ENCODE assay signal across 27 cellular contexts in the genomic region with DNA sequence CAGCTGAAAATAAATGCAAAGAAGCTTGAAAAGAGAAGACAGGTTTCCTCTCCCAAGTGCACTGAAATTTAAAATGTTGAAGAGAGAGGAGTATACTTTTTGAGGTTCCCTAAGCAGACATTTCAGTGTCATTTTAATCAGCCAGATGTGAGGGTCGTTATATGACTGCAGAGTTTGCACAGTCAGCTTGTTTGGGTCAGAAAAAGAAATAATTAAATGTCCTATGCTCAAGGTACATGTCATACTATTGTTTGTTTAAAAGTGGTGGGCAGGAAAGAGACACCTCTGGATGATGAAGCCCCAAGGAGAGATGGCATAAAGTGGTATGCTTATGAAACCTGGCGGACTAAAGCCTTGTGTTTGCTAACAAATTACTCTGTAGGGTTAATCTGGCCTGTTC. TPM values are rescaled to one million over a fixed set of nuclear protein-coding genes. Genes with fewer than 3 reads are reported as not detected.
"Had no signal": no experiment of that assay in that cellular context is flagged by ENCODE, and none has a peak within 500 bp of the region (broad histone marks: within the 10 kb centered on the region; RNA-seq: fewer than 3 reads in every experiment).

No MANE protein-coding gene starts in this region.

- H3K27me3 ChIP-seq: ascending aorta, Peyer's patch had no signal

- H3K4me3 ChIP-seq: ascending aorta, Peyer's patch had no signal

- H3K4me1 Mint-ChIP-seq: activated CD4-positive, alpha-beta T cell treated with anti-CD3 and anti-CD28 coated beads for 36 hours; activated CD4-positive, alpha-beta T cell treated with anti-CD3 and anti-CD28 coated beads, Interleukin-2, amount 10 ng/mL, durations not matched to agents 7 days and 5 days; activated naive CD4-positive, alpha-beta T cell treated with anti-CD3 and anti-CD28 coated beads, Interleukin-2, amount 50 U/mL, for 24 hours; activated naive CD8-positive, alpha-beta T cell treated with anti-CD3 and anti-CD28 coated beads, Interleukin-2, amount 10 ng/mL, durations not matched to agents 7 days and 5 days had no signal

- H3K4me1 ChIP-seq: ascending aorta, Peyer's patch had no signal

- H3K36me3 Mint-ChIP-seq: activated naive CD8-positive, alpha-beta T cell treated with anti-CD3 and anti-CD28 coated beads, Interleukin-2, amount 10 ng/mL, durations not matched to agents 7 days and 5 days had no signal

- H3K9me3 ChIP-seq: Peyer's patch had no signal

- H3K36me3 ChIP-seq: ascending aorta, Peyer's patch had no signal

- DNase-seq: activated CD4-positive, alpha-beta T cell treated with anti-CD3 and anti-CD28 coated beads for 36 hours; activated CD4-positive, alpha-beta T cell treated with anti-CD3 and anti-CD28 coated beads, Interleukin-2, amount 10 ng/mL, durations not matched to agents 7 days and 5 days; activated CD4-positive, alpha-beta T cell treated with anti-CD3 and anti-CD28 coated beads, Interleukin-2, amount 50 U/mL, for 48 hours; activated CD8-positive, alpha-beta T cell treated with anti-CD3 and anti-CD28 coated beads, Interleukin-2, amount 10 ng/mL, durations not matched to agents 7 days and 5 days; activated gamma-delta T cell; activated naive CD4-positive, alpha-beta T cell treated with Interleukin-2 at 50 U/mL for 16 hours; activated naive CD8-positive, alpha-beta T cell treated with anti-CD3 and anti-CD28 coated beads, Interleukin-2, amount 10 ng/mL, durations not matched to agents 7 days and 5 days; activated T-cell treated with anti-CD3 and anti-CD28 coated beads, Interleukin-2, amount 50 U/mL, for 24 hours; amygdala; Karpas-422; NCI-H1436 treated with DMSO at 0.1 percent for 48 hours; NCI-H1694 treated with DMSO at 0.1 percent for 48 hours; NCI-H2029; NCI-H510A treated with DMSO at 0.1 percent for 48 hours; NCI-H526 treated with DMSO at 0.1 percent for 48 hours; Peyer's patch; RPMI8226; SIG-M5 had no signal

- H3K27ac ChIP-seq: ascending aorta, Peyer's patch had no signal

- H3K27me3 Mint-ChIP-seq: activated CD4-positive, alpha-beta T cell treated with anti-CD3 and anti-CD28 coated beads for 36 hours; activated CD4-positive, alpha-beta T cell treated with anti-CD3 and anti-CD28 coated beads, Interleukin-2, amount 10 ng/mL, durations not matched to agents 7 days and 5 days; activated naive CD4-positive, alpha-beta T cell treated with anti-CD3 and anti-CD28 coated beads, Interleukin-2, amount 50 U/mL, for 24 hours; activated naive CD8-positive, alpha-beta T cell treated with anti-CD3 and anti-CD28 coated beads, Interleukin-2, amount 10 ng/mL, durations not matched to agents 7 days and 5 days; activated T-cell treated with anti-CD3 and anti-CD28 coated beads, Interleukin-2, amount 50 U/mL, for 24 hours had no signal

- H3K27ac Mint-ChIP-seq: activated CD4-positive, alpha-beta T cell treated with anti-CD3 and anti-CD28 coated beads for 36 hours; activated CD4-positive, alpha-beta T cell treated with anti-CD3 and anti-CD28 coated beads, Interleukin-2, amount 10 ng/mL, durations not matched to agents 7 days and 5 days; activated CD8-positive, alpha-beta T cell treated with anti-CD3 and anti-CD28 coated beads, Interleukin-2, amount 10 ng/mL, durations not matched to agents 7 days and 5 days; activated naive CD4-positive, alpha-beta T cell treated with anti-CD3 and anti-CD28 coated beads, Interleukin-2, amount 50 U/mL, for 24 hours; activated naive CD8-positive, alpha-beta T cell treated with anti-CD3 and anti-CD28 coated beads, Interleukin-2, amount 10 ng/mL, durations not matched to agents 7 days and 5 days; activated T-cell treated with anti-CD3 and anti-CD28 coated beads, Interleukin-2, amount 50 U/mL, for 24 hours; activated T-helper 2 cell treated with anti-CD3 and anti-CD28 coated beads, Interferon-gamma antibody, Interleukin-2, Interleukin-4, amounts not matched to agents 10 μg/mL and 5 μg/mL and 100 μg/mL, durations not matched to agents 14 hours and 24 hours and 36 hours; WTC11 had no signal

- H3K4me3 Mint-ChIP-seq: activated CD4-positive, alpha-beta T cell treated with anti-CD3 and anti-CD28 coated beads for 36 hours; activated CD4-positive, alpha-beta T cell treated with anti-CD3 and anti-CD28 coated beads, Interleukin-2, amount 10 ng/mL, durations not matched to agents 7 days and 5 days; activated CD8-positive, alpha-beta T cell treated with anti-CD3 and anti-CD28 coated beads, Interleukin-2, amount 10 ng/mL, durations not matched to agents 7 days and 5 days; activated naive CD4-positive, alpha-beta T cell treated with anti-CD3 and anti-CD28 coated beads, Interleukin-2, amount 50 U/mL, for 24 hours; activated naive CD8-positive, alpha-beta T cell treated with anti-CD3 and anti-CD28 coated beads, Interleukin-2, amount 10 ng/mL, durations not matched to agents 7 days and 5 days; activated T-cell treated with anti-CD3 and anti-CD28 coated beads, Interleukin-2, amount 50 U/mL, for 24 hours; WTC11 had no signal

- ATAC-seq: activated CD4-positive, alpha-beta T cell treated with anti-CD3 and anti-CD28 coated beads for 36 hours; activated CD4-positive, CD25-positive, alpha-beta regulatory T cell treated with anti-CD3 and anti-CD28 coated beads, Interleukin-2, amount 50 U/mL, for 24 hours; activated CD8-positive, alpha-beta T cell treated with anti-CD3 and anti-CD28 coated beads, Interleukin-2, amount 10 ng/mL, durations not matched to agents 7 days and 5 days; Right ventricle myocardium inferior; WTC11 had no signal

RNA-seq across cellular contexts. Expression of gene CCDC85A, which starts 55.2 kb away (rescaled TPM):
- total RNA-seq: activated CD4-positive, alpha-beta T cell treated with anti-CD3 and anti-CD28 coated beads for 36 hours; activated CD4-positive, alpha-beta T cell treated with anti-CD3 and anti-CD28 coated beads, Interleukin-2, amount 10 ng/mL, durations not matched to agents 7 days and 5 days; activated CD8-positive, alpha-beta T cell treated with anti-CD3 and anti-CD28 coated beads, Interleukin-2, amount 10 ng/mL, durations not matched to agents 7 days and 5 days; activated naive CD8-positive, alpha-beta T cell treated with anti-CD3 and anti-CD28 coated beads, Interleukin-2, amount 10 ng/mL, durations not matched to agents 7 days and 5 days; activated T-helper 2 cell treated with anti-CD3 and anti-CD28 coated beads, Interferon-gamma antibody, Interleukin-2, Interleukin-4, amounts not matched to agents 10 μg/mL and 5 μg/mL and 100 μg/mL, durations not matched to agents 14 hours and 24 hours and 36 hours; SK-MEL-5; T-helper 1 cell treated with Interleukin-12 subunit alpha and Interleukin-12 subunit beta and Interleukin-4 antibody, amounts not matched to agents 30 ng/mL and 1 ng/mL, for 36 hours; T-helper 2 cell treated with Interferon-gamma antibody and Interleukin-4, amounts not matched to agents 100 ng/mL and 5 ng/mL, for 36 hours had no signal
